In the genomic region with DNA sequence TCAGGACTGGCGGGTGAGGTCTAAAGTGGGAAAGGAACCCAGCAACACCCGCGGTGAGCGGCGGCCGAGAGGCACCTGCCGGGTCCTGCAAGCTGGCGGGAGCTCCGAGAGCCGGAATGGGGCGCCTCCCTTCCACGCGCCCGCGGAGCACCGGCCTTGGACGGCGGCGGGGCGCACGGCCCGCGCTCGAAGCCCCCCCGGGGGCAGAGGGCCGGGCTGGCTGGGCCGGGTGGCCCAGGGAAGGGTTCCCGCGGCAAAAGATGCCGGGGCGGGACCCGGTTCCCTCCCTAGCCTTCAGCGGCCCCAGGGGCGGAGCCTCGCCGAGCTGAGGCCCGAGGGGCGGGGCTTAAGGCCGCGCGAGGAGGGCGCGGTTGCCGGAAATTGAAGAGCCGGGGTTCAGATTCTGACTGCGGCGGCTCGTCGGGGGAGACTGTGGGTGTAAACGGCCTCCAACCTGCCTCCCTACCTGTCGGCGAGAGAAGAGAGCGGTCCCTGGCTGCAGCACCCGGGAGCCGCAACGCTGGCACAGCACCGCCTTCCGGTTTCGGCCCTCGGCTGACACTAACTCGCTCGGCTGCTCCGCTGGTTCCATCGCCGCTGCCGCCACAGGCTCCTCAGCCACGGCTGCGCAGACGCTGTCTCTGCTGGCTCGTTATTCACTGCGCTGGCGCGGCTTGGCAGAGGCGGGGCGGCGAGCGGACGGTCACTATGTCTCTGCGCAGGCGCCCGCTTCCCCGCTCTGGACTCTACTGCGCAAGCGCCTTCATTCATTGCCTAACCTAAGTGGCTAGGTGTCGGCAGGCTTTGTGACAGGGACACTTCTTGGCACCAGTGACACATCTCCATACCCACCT, we compare ENCODE assay signal across 8 cellular contexts. TPM values are rescaled to one million over a fixed set of nuclear protein-coding genes. Genes with fewer than 3 reads are reported as not detected.
DNase-seq lines count a peak whose midpoint lies in the region; ATAC-seq and TF ChIP-seq lines count a peak whose summit lies in the region.

A gene (minus strand): TSS at position 643 of the 854 bp plus-strand sequence. CDS start 51 bp downstream, at position 592.

- no peaks in the 10 kb centered on the region for H3K36me3 Mint-ChIP-seq in type B pancreatic cell

- H2BK120ac ChIP-seq in trophoblast cell (ENCODE audit: insufficient read depth, low read length, poor library complexity), result peak within 1 kb of the TSS; percentile 78

- H3K27ac Mint-ChIP-seq in type B pancreatic cell, result peak within 1 kb of the TSS; percentile 97

- peak within 1 kb of the TSS; percentile 85 for H3K4me3 ChIP-seq in GM12865 (ENCODE audit: low read depth, low read length)
- H3K4me3 ChIP-seq in trophoblast cell (ENCODE audit: low read depth, low read length), result peak within 1 kb of the TSS; percentile 87

- DNase-seq in GM12865 (ENCODE audit: low read depth), result peak; percentile 97
- DNase-seq in NCI-H1417 (lab: John Stamatoyannopoulos, UW), result peak; percentile 98 to 100 (median 99)
- peak; percentile 63 to 90 for DNase-seq in SW 1271 (lab: John Stamatoyannopoulos, UW)
- peak; percentile 90 for DNase-seq in activated naive CD8-positive, alpha-beta T cell treated with anti-CD3 and anti-CD28 coated beads, Interleukin-2, amount 50 U/mL, for 16 hours (ENCODE audit: low read depth, low spot score)
- DNase-seq in Right ventricle myocardium superior, result peak; percentile 99
- peak; percentile 99 to 100 for DNase-seq in trophoblast cell
- peak; percentile 95 for DNase-seq in type B pancreatic cell (ENCODE audit: extremely low spot score, unreplicated experiment)

- H4K91ac ChIP-seq in trophoblast cell (ENCODE audit: low read depth, low read length), result peak within 1 kb of the TSS; percentile 98

- H2BK5ac ChIP-seq in trophoblast cell (ENCODE audit: low read depth, low read length, poor library complexity), result peak within 1 kb of the TSS; percentile 83

- peak within 1 kb of the TSS; percentile 94 for H4K8ac ChIP-seq in trophoblast cell (ENCODE audit: low read depth, low read length)

- peak within 1 kb of the TSS; percentile 89 for H3K9ac ChIP-seq in trophoblast cell (ENCODE audit: low read length)

- no CpG with 5 or more reads among the region's 85 CpGs for WGBS in trophoblast cell (ENCODE audit: extremely low coverage, insufficient coverage, insufficient read length)

- H3K4me1 ChIP-seq in trophoblast cell (ENCODE audit: control insufficient read depth in 1 of 2, insufficient read depth in 2 of 2, low read length in 2 of 2), result no peaks in the 10 kb centered on the region

- H3K14ac ChIP-seq in trophoblast cell (ENCODE audit: low read length), result peak within 1 kb of the TSS; percentile 76

- TF ChIP-seq CTCF in GM12865 (IDR thresholded peaks at IDR 0.05; ENCODE audit: insufficient read depth, low read depth, low read length, missing control alignments) (no peak), type B pancreatic cell (conservative IDR thresholded peaks at IDR 0.05) (peak; percentile 32)

- peaks cover 9% of the 10 kb centered on the region for H3K79me1 ChIP-seq in trophoblast cell (ENCODE audit: low read length)

- peaks cover 6% of the 10 kb centered on the region for H3K79me2 ChIP-seq in trophoblast cell (ENCODE audit: control insufficient read depth, insufficient read depth, low read length, poor library complexity)

- peak within 1 kb of the TSS; percentile 87 for H4K12ac ChIP-seq in trophoblast cell (ENCODE audit: low read depth, low read length)

- H3K36me3 ChIP-seq in trophoblast cell (ENCODE audit: control insufficient read depth in 1 of 2, insufficient read depth in 2 of 2, low read length in 2 of 2), result peaks cover 8 to 15% of the 10 kb centered on the region in 2 experiments

- peak within 1 kb of the TSS; percentile 95 for H3K27ac ChIP-seq in trophoblast cell (ENCODE audit: low read depth, low read length)

- peak within 1 kb of the TSS; percentile 79 for H2AFZ ChIP-seq in trophoblast cell (ENCODE audit: insufficient read depth, low read length, poor library complexity)

- no peak within 1 kb of the TSS for H2AK5ac ChIP-seq in trophoblast cell (ENCODE audit: low read length)

- H3K9me3 Mint-ChIP-seq in type B pancreatic cell, result no peaks in the 10 kb centered on the region

- H3K27me3 ChIP-seq in trophoblast cell (ENCODE audit: insufficient read depth, low read length), result no peaks in the 10 kb centered on the region

- H3K23ac ChIP-seq in trophoblast cell (ENCODE audit: low read length), result no peak within 1 kb of the TSS

- H3K4ac ChIP-seq in trophoblast cell (ENCODE audit: low read depth, low read length), result peak within 1 kb of the TSS; percentile 68

- H2BK12ac ChIP-seq in trophoblast cell (ENCODE audit: low read length), result no peak within 1 kb of the TSS

- peak within 1 kb of the TSS; percentile 97 for H3K4me3 Mint-ChIP-seq in type B pancreatic cell

- peak within 1 kb of the TSS; percentile 98 for H3K4me2 ChIP-seq in trophoblast cell (ENCODE audit: low read length)

- peak within 1 kb of the TSS; percentile 83 for H3K18ac ChIP-seq in trophoblast cell (ENCODE audit: low read length)

- peak; percentile 93 for ATAC-seq in HG02759 (IDR thresholded peaks at IDR 0.05; ENCODE audit: unreplicated experiment)
- ATAC-seq in Right ventricle myocardium superior (ENCODE audit: poor library complexity), result peak; percentile 99

- intact Hi-C loops in Right ventricle myocardium superior (cut with DNase I), result no loop called here

- H3K27me3 Mint-ChIP-seq in type B pancreatic cell, result no peaks in the 10 kb centered on the region

- H3K9me3 ChIP-seq in trophoblast cell (ENCODE audit: insufficient read depth, low read depth, low read length), result no peaks in the 10 kb centered on the region

- peaks cover 10% of the 10 kb centered on the region for H3K4me1 Mint-ChIP-seq in type B pancreatic cell (ENCODE audit: unreplicated experiment)

RNA-seq across cellular contexts. Expression of the gene that starts here (rescaled TPM):
- 4.5 TPM for total RNA-seq in Right ventricle myocardium superior
- polyA plus RNA-seq in trophoblast cell (2013), result 11.9 and 12.6 TPM in 2 replicates
- total RNA-seq in type B pancreatic cell (ENCODE audit: low replicate concordance), result 7.0 and 10.0 TPM in 2 replicates

Comparison
In these comparisons a context has a peak if more than half of its experiments do, and no peak if none do; other contexts are left out.
1. Peak in every context shown above with its lines: DNase-seq, ATAC-seq, H3K4me3 ChIP-seq and H3K27ac ChIP-seq.